ENCODE assay signal across 2 cellular contexts in the genomic region with DNA sequence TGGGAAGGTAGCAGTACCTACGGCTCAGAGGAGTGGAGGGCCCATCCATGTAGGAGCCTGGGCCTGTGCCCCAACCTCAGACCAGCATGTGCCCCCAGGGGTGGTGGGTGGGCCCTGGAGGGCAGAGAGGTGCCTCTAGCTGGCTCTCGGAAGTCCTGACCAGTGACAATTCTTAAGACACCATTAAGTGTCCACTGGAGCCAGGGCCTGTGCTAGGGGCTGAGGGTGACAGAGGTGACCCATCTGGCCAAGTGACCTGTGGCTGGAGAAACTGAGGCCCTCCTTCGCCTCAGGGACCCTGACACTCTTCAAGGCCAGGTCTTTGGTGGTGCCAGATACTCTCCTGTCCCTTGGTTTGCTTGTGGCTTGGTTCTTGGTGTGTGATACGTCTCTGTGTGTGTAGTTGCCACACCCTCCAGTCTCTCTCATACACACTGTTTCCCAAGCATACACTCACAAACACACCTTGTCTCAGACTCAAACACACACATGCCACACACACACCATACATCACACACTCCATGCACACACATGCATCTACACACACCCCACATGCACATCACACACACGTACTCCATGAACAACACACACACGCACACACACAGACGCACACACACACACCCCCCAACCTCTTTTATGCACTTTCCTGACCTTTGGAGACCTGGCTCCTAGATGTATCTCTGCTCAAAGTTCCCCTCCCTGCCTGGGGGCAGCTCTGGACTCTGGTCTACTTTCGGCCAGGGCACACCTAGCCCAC.
TF ChIP-seq lines count a peak whose summit lies in the region.

No MANE protein-coding gene starts in this region.

TF ChIP-seq in GM23338, 12 proteins besides CTCF, POLR2A, EP300 and RAD21:
- TF ChIP-seq, protein P1, sequence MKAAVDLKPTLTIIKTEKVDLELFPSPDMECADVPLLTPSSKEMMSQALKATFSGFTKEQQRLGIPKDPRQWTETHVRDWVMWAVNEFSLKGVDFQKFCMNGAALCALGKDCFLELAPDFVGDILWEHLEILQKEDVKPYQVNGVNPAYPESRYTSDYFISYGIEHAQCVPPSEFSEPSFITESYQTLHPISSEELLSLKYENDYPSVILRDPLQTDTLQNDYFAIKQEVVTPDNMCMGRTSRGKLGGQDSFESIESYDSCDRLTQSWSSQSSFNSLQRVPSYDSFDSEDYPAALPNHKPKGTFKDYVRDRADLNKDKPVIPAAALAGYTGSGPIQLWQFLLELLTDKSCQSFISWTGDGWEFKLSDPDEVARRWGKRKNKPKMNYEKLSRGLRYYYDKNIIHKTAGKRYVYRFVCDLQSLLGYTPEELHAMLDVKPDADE (IDR thresholded peaks at IDR 0.05) = no peak
- TF ChIP-seq POLR2AphosphoS5 (IDR thresholded peaks at IDR 0.05; ENCODE audit: low read depth) (no peak), ZNF114 (CRISPR knock-in tag; IDR thresholded peaks at IDR 0.05) (no peak), NANOG (IDR thresholded peaks at IDR 0.05; ENCODE audit: borderline replicate concordance) (no peak), EZH2phosphoT487 (IDR thresholded peaks at IDR 0.05; ENCODE audit: unreplicated experiment) (no peak)

TF ChIP-seq in IMR-90, 13 proteins besides CTCF, POLR2A, EP300 and RAD21:
- TF ChIP-seq, protein P2, sequence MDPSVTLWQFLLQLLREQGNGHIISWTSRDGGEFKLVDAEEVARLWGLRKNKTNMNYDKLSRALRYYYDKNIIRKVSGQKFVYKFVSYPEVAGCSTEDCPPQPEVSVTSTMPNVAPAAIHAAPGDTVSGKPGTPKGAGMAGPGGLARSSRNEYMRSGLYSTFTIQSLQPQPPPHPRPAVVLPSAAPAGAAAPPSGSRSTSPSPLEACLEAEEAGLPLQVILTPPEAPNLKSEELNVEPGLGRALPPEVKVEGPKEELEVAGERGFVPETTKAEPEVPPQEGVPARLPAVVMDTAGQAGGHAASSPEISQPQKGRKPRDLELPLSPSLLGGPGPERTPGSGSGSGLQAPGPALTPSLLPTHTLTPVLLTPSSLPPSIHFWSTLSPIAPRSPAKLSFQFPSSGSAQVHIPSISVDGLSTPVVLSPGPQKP (IDR thresholded peaks at IDR 0.05; ENCODE audit: borderline replicate concordance, low read depth, low read length) = no peak
- TF ChIP-seq SMC3 (IDR thresholded peaks at IDR 0.05; ENCODE audit: low read depth, low read length) = no peak
- TF ChIP-seq RFX5 (IDR thresholded peaks at IDR 0.05; ENCODE audit: low read depth, low read length) = no peak
- no peak for TF ChIP-seq NFE2L2 (IDR thresholded peaks at IDR 0.05; ENCODE audit: low read depth, low read length)
- TF ChIP-seq MAZ (IDR thresholded peaks at IDR 0.05; ENCODE audit: borderline replicate concordance, low read depth, low read length) = no peak
- no peak for TF ChIP-seq FOS (IDR thresholded peaks at IDR 0.05; ENCODE audit: low read depth, low read length)
- TF ChIP-seq RCOR1 (IDR thresholded peaks at IDR 0.05; ENCODE audit: insufficient replicate concordance, low read length) = no peak
- no peak for TF ChIP-seq MXI1 (IDR thresholded peaks at IDR 0.05; ENCODE audit: borderline replicate concordance, low read depth, low read length)
- TF ChIP-seq CHD1 (IDR thresholded peaks at IDR 0.05; ENCODE audit: low read depth, low read length) = no peak
- TF ChIP-seq MAFK (IDR thresholded peaks at IDR 0.05; ENCODE audit: low read depth, low read length) = no peak
- TF ChIP-seq, protein P3, sequence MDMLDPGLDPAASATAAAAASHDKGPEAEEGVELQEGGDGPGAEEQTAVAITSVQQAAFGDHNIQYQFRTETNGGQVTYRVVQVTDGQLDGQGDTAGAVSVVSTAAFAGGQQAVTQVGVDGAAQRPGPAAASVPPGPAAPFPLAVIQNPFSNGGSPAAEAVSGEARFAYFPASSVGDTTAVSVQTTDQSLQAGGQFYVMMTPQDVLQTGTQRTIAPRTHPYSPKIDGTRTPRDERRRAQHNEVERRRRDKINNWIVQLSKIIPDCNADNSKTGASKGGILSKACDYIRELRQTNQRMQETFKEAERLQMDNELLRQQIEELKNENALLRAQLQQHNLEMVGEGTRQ (IDR thresholded peaks at IDR 0.05; ENCODE audit: low read depth, low read length) = no peak
- TF ChIP-seq BHLHE40 (IDR thresholded peaks at IDR 0.05; ENCODE audit: low read depth, low read length) = no peak
- TF ChIP-seq CEBPB (IDR thresholded peaks at IDR 0.05; ENCODE audit: low read depth, low read length) = no peak
